Comparison of ENCODE assay signal across 1 cellular context in the genomic region with DNA sequence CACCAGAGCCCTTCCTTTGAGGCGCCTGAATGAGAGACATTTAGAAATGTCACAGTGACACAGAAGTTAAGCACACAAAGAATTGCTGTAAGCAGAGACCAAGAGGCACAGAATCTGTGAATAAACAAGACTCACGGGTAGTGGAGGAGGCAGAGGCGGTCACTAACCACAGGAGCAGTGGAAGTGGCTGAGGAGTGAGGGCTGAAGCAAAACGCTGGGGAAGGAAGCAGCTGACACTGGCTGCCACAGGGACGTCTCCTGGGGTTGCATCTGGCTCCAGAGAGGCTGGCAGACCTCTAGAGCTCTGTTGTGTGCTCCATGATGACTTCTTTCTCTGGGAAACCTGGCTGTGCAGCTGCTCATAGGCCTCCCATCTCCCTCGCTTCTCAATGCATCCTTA.
TF ChIP-seq lines count a peak whose summit lies in the region.

No MANE protein-coding gene starts in this region.

TF ChIP-seq in K562, 482 proteins besides CTCF, POLR2A, EP300 and RAD21 (continued from another document):
- no peak for TF ChIP-seq ZNF609 (CRISPR knock-in tag; IDR thresholded peaks at IDR 0.05; ENCODE audit: borderline replicate concordance)
